ENCODE assay signal across 23 cellular contexts in the genomic region with DNA sequence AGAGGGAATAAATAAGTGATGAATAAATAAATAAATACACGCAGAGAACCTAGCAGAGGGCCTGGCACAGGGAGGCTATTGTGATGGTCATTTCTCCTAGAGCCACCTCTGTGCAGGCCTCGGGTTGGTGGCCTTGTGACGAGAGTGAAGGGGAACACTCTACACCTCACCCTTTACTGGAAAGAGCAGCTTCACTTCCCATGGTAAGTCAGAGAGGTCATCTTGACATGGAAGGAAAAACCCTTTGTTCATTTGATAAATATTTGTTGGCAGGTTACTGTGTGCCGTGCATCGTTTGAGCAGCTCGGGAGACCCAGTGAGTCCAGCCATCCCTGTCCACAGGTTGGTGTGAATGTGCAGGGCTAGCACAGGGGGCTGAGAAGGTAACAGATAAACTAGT.
DNase-seq lines count a peak whose midpoint lies in the region; ATAC-seq, FAIRE-seq and TF ChIP-seq lines count a peak whose summit lies in the region.
"Had no signal": no experiment of that assay in that cellular context is flagged by ENCODE, and none has a peak within 500 bp of the region (broad histone marks: within the 10 kb centered on the region; RNA-seq: fewer than 3 reads in every experiment).

No MANE protein-coding gene starts in this region.

- H4K8ac ChIP-seq in H1 (ENCODE audit: extremely low read depth, insufficient read depth, low read length), result no peak overlapping the region

- no peak for TF ChIP-seq EP300 in H1 (IDR thresholded peaks at IDR 0.05; ENCODE audit: borderline replicate concordance in 1 of 2, low read depth in 2 of 2, low read length in 2 of 2)

- no peak overlapping the region; the same call in 1 of the 2 replicates for H2BK15ac ChIP-seq in H1 (ENCODE audit: low read length)

- no peaks in the 10 kb centered on the region for H4K20me1 ChIP-seq in H1 (replicated peaks in 1 of 2; ENCODE audit: control insufficient read depth in 1 of 2, insufficient read depth in 2 of 2, low read length in 2 of 2)

- H3K4me1 ChIP-seq in Caco-2 (peaks cover 84% of the 10 kb centered on the region), HUES48 (ENCODE audit: control insufficient read depth, insufficient read depth, low read length) (peaks cover 21% of the 10 kb centered on the region), H1 (replicated peaks in 1 of 4; ENCODE audit: control insufficient read depth in 3 of 4, insufficient read depth in 4 of 4, low read length in 3 of 4) (peaks cover 4 to 18% (median 13%) of the 10 kb centered on the region in 4 experiments; a peak in 6 of 7 replicates)
- H3K4me1 ChIP-seq: right lobe of liver had no signal

- peak overlapping the region; percentile 34 for H3K4ac ChIP-seq in H1 (replicated peaks; ENCODE audit: insufficient read length, low read depth, low read length)

- no peak overlapping the region for H3K56ac ChIP-seq in H1 (replicated peaks; ENCODE audit: insufficient read length, low read depth, low read length)

- DNase-seq in Caco-2, result no peak
- no peak for DNase-seq in H1 (ENCODE audit: low read depth in 1 of 2, low spot score in 2 of 2)
- no peak for DNase-seq in nephron progenitor cell
- no peak for DNase-seq in T-helper 17 cell
- no peak for DNase-seq in COLO829 (ENCODE audit: low spot score)
- no peak for DNase-seq in NCI-H187 treated with DMSO at 0.1 percent for 48 hours (lab: John Stamatoyannopoulos, UW)
- DNase-seq: activated CD8-positive, alpha-beta T cell treated with anti-CD3 and anti-CD28 coated beads for 36 hours; activated naive CD4-positive, alpha-beta T cell treated with anti-CD3 and anti-CD28 coated beads, Interleukin-2, amount 10 ng/mL, durations not matched to agents 7 days and 5 days; amniotic stem cell; brain microvascular endothelial cell; CD8-positive, alpha-beta memory T cell; DMS53; hippocampal formation; OCI-M1; right lobe of liver; stimulated activated CD4-positive, alpha-beta T cell treated with anti-CD3 and anti-CD28 coated beads, Interleukin-4, amount 100 ng/mL, for 1 hour; tibial artery had no signal

- H3K36me3 ChIP-seq in Caco-2 (ENCODE audit: control insufficient read depth, insufficient read depth, low read length) (no peaks in the 10 kb centered on the region), HUES48 (ENCODE audit: control insufficient read depth, insufficient read depth, low read length) (no peaks in the 10 kb centered on the region), H1 (ENCODE audit: control insufficient read depth in 2 of 4, insufficient read depth in 4 of 4, low read length in 3 of 4) (no peaks in the 10 kb centered on the region)
- H3K36me3 ChIP-seq: brain microvascular endothelial cell, gastroesophageal sphincter, right lobe of liver, tibial artery had no signal

- H3K27ac Mint-ChIP-seq in Caco-2 (ENCODE audit: unreplicated experiment), result peak overlapping the region; percentile 86
- H3K27ac Mint-ChIP-seq in nephron progenitor cell, result peak overlapping the region; percentile 10
- no peak overlapping the region for H3K27ac Mint-ChIP-seq in T-helper 17 cell
- H3K27ac Mint-ChIP-seq: activated CD8-positive, alpha-beta T cell treated with anti-CD3 and anti-CD28 coated beads for 36 hours; activated naive CD4-positive, alpha-beta T cell treated with anti-CD3 and anti-CD28 coated beads, Interleukin-2, amount 10 ng/mL, durations not matched to agents 7 days and 5 days; CD8-positive, alpha-beta memory T cell; IgD-negative memory B cell; memory B cell had no signal

- H2BK12ac ChIP-seq in H1 (ENCODE audit: low read depth, low read length), result peak overlapping the region; percentile 97

- peak overlapping the region; percentile 39 for H2BK120ac ChIP-seq in H1 (replicated peaks; ENCODE audit: low read depth, low read length)

- TF ChIP-seq CTCF in Caco-2 (IDR thresholded peaks at IDR 0.05; ENCODE audit: insufficient read depth in 1 of 2, low read depth in 1 of 2, low read length in 1 of 2, severe bottlenecking in 1 of 2, unreplicated experiment in 1 of 2), result no peak
- TF ChIP-seq CTCF in H1 (IDR thresholded peaks at IDR 0.05; ENCODE audit: control extremely low read depth in 1 of 3, insufficient read depth in 1 of 3, low read depth in 1 of 3, low read length in 3 of 3), result no peak
- TF ChIP-seq CTCF in nephron progenitor cell (IDR thresholded peaks at IDR 0.05), result no peak

- H3K27me3 ChIP-seq in Caco-2 (replicated peaks; ENCODE audit: control insufficient read depth, insufficient read depth, low read length) (no peaks in the 10 kb centered on the region), HUES48 (ENCODE audit: control insufficient read depth, insufficient read depth, low read length) (peaks cover 4% of the 10 kb centered on the region; the same call in 1 of the 2 replicates), H1 (replicated peaks in 1 of 4; ENCODE audit: control insufficient read depth in 3 of 4, extremely low read depth in 1 of 4, insufficient read depth in 3 of 4, low read length in 3 of 4) (no peaks in the 10 kb centered on the region)
- H3K27me3 ChIP-seq: brain microvascular endothelial cell, right lobe of liver had no signal

- H3K4me3 Mint-ChIP-seq in Caco-2 (ENCODE audit: unreplicated experiment) (no peak overlapping the region), nephron progenitor cell (no peak overlapping the region), T-helper 17 cell (no peak overlapping the region)
- H3K4me3 Mint-ChIP-seq: activated CD8-positive, alpha-beta T cell treated with anti-CD3 and anti-CD28 coated beads for 36 hours; activated naive CD4-positive, alpha-beta T cell treated with anti-CD3 and anti-CD28 coated beads, Interleukin-2, amount 10 ng/mL, durations not matched to agents 7 days and 5 days; CD8-positive, alpha-beta memory T cell; IgD-negative memory B cell; memory B cell had no signal

- WGBS in H1 (ENCODE audit: extremely low coverage in 1 of 2, insufficient coverage in 1 of 2, insufficient read length in 1 of 2, insufficient replicate concordance in 2 of 2, low coverage in 1 of 2, low lambda C conversion rate in 2 of 2, missing lambda C conversion rate in 1 of 2), 2 experiments, result 79% methylated on average over 6 of the region's 6 CpGs; no CpG with 5 or more reads in 1 of the 2 experiments

- intact Hi-C loops in Caco-2 (cut with micrococcal nuclease; ENCODE audit: unreplicated experiment), result loop anchor here (1.0 kb wide), 4 partner anchors 11 to 71 kb away; no protein-coding TSS in a partner anchor

- H3K27ac ChIP-seq in HUES48 (ENCODE audit: low read depth, low read length), result peak overlapping the region; percentile 85
- H3K27ac ChIP-seq in H1 (ENCODE audit: low read depth, low read length), result no peak overlapping the region
- H3K27ac ChIP-seq: right lobe of liver, tibial artery had no signal

- TF ChIP-seq RAD21 in H1 (IDR thresholded peaks at IDR 0.05 in 1 of 2, conservative IDR thresholded peaks at IDR 0.05 in 1 of 2; ENCODE audit: low read depth in 2 of 2, low read length in 2 of 2), result no peak

- no TSS peak for BruUV-seq in Caco-2 (replicated peaks; lab: Mats Ljungman, UMichigan)

- H3K4me3 ChIP-seq in Caco-2 (ENCODE audit: low read depth, low read length) (no peak overlapping the region), HUES48 (ENCODE audit: low read depth, low read length) (no peak overlapping the region), H1 (ENCODE audit: extremely low read depth in 1 of 4, insufficient read depth in 2 of 4, low read depth in 3 of 4, low read length in 4 of 4) (no peak overlapping the region)
- H3K4me3 ChIP-seq: gastroesophageal sphincter, right lobe of liver, tibial artery had no signal

- H3K4me1 Mint-ChIP-seq in Caco-2 (ENCODE audit: low read depth, unreplicated experiment) (peaks cover 62% of the 10 kb centered on the region), nephron progenitor cell (peaks cover 54% of the 10 kb centered on the region), T-helper 17 cell (peaks cover 2% of the 10 kb centered on the region)
- H3K4me1 Mint-ChIP-seq: activated naive CD4-positive, alpha-beta T cell treated with anti-CD3 and anti-CD28 coated beads, Interleukin-2, amount 10 ng/mL, durations not matched to agents 7 days and 5 days; CD8-positive, alpha-beta memory T cell; IgD-negative memory B cell; memory B cell had no signal

- H3K36me3 Mint-ChIP-seq in Caco-2 (ENCODE audit: insufficient read depth, unreplicated experiment), result peaks cover 11% of the 10 kb centered on the region
- no peaks in the 10 kb centered on the region for H3K36me3 Mint-ChIP-seq in nephron progenitor cell (ENCODE audit: low read depth)
- H3K36me3 Mint-ChIP-seq in T-helper 17 cell (ENCODE audit: low read depth), result peaks cover 2% of the 10 kb centered on the region
- H3K36me3 Mint-ChIP-seq: activated naive CD4-positive, alpha-beta T cell treated with anti-CD3 and anti-CD28 coated beads, Interleukin-2, amount 10 ng/mL, durations not matched to agents 7 days and 5 days; CD8-positive, alpha-beta memory T cell; IgD-negative memory B cell; memory B cell had no signal

- H3K27me3 Mint-ChIP-seq in Caco-2 (ENCODE audit: insufficient read depth, unreplicated experiment), result no peaks in the 10 kb centered on the region
- H3K27me3 Mint-ChIP-seq in nephron progenitor cell (ENCODE audit: low read depth, poor library complexity), result peaks cover 5% of the 10 kb centered on the region
- peaks cover 49% of the 10 kb centered on the region for H3K27me3 Mint-ChIP-seq in T-helper 17 cell

- H2BK5ac ChIP-seq in H1 (ENCODE audit: low read depth, low read length), result peak overlapping the region; percentile 84; the same call in 1 of the 2 replicates

- H3K79me2 ChIP-seq in H1 (ENCODE audit: control insufficient read depth in 1 of 2, insufficient read depth in 2 of 2, low read length in 2 of 2), result no peaks in the 10 kb centered on the region

- H3K9ac ChIP-seq in HUES48 (ENCODE audit: low read depth, low read length), result no peak overlapping the region
- no peak overlapping the region for H3K9ac ChIP-seq in H1 (replicated peaks in 1 of 4; ENCODE audit: extremely low read depth in 1 of 4, low read depth in 3 of 4, low read length in 3 of 4)

- no peak overlapping the region for H3K14ac ChIP-seq in H1 (ENCODE audit: insufficient read length)

- H3K23me2 ChIP-seq in H1 (ENCODE audit: low read depth, low read length), result no peaks in the 10 kb centered on the region

- ATAC-seq in T-helper 17 cell (no peak), HG02840 (IDR thresholded peaks at IDR 0.05; ENCODE audit: low FRiP score, unreplicated experiment) (no peak)
- ATAC-seq: activated CD8-positive, alpha-beta T cell treated with anti-CD3 and anti-CD28 coated beads for 36 hours; gastroesophageal sphincter had no signal

- no peaks in the 10 kb centered on the region for H3K9me3 Mint-ChIP-seq in Caco-2 (ENCODE audit: unreplicated experiment)
- H3K9me3 Mint-ChIP-seq in nephron progenitor cell, result no peaks in the 10 kb centered on the region
- H3K9me3 Mint-ChIP-seq: activated CD8-positive, alpha-beta T cell treated with anti-CD3 and anti-CD28 coated beads for 36 hours; activated naive CD4-positive, alpha-beta T cell treated with anti-CD3 and anti-CD28 coated beads, Interleukin-2, amount 10 ng/mL, durations not matched to agents 7 days and 5 days; CD8-positive, alpha-beta memory T cell; IgD-negative memory B cell; memory B cell had no signal

- H4K5ac ChIP-seq in H1 (ENCODE audit: insufficient read length, low read depth, low read length), result no peak overlapping the region

- no peak overlapping the region for H2AFZ ChIP-seq in H1 (ENCODE audit: low read length)

- H3K18ac ChIP-seq in H1 (ENCODE audit: extremely low read depth, low read length), result peak overlapping the region; percentile 26; the same call in 1 of the 2 replicates

- no peaks in the 10 kb centered on the region for H3K9me3 ChIP-seq in Caco-2
- H3K9me3 ChIP-seq in HUES48 (ENCODE audit: control insufficient read depth, insufficient read depth, low read length), result no peaks in the 10 kb centered on the region
- no peaks in the 10 kb centered on the region for H3K9me3 ChIP-seq in H1 (ENCODE audit: insufficient read depth in 2 of 2, low read depth in 1 of 2, low read length in 1 of 2)
- no peaks in the 10 kb centered on the region for H3K9me3 ChIP-seq in T-helper 17 cell (ENCODE audit: control insufficient read depth, low read length, poor library complexity, severe bottlenecking)
- H3K9me3 ChIP-seq: gastroesophageal sphincter, right lobe of liver, tibial artery had no signal

- CTCF ChIA-PET in Caco-2 (lab: Charles Lee), result interaction anchor here (1.1 to 2.4 kb wide), 8 partner anchors 12 to 114 kb away, joined by 3 to 34 read pairs (median 10); no protein-coding TSS in a partner anchor
- CTCF ChIA-PET in H1 (lab: Charles Lee; ENCODE audit: partially characterized antibody), result interaction anchor here (1.1 to 11.7 kb wide), 14 partner anchors 10 to 104 kb away, joined by 3 to 93 read pairs (median 12); no protein-coding TSS in a partner anchor

- FAIRE-seq in H1 (lab: Jason Lieb, UNC), result no peak
- FAIRE-seq: GM12892 had no signal

- H4K91ac ChIP-seq in H1 (replicated peaks; ENCODE audit: insufficient read length, low read length), result peak overlapping the region; percentile 6

- no peak overlapping the region for H3K23ac ChIP-seq in H1 (ENCODE audit: insufficient read length)

- H3K4me2 ChIP-seq in H1 (ENCODE audit: insufficient read depth in 1 of 2, low read depth in 2 of 2, low read length in 2 of 2), result 0 out of 4 replicates have a peak overlapping the region, but pooled peaks of 1 of the 2 experiments have one; percentile 16

- POLR2A ChIA-PET in Caco-2 (lab: Charles Lee), result interaction anchor here (1.4 to 2.0 kb wide), 3 partner anchors 12 to 26 kb away, joined by 12 to 16 read pairs (median 13); no protein-coding TSS in a partner anchor
- POLR2A ChIA-PET in H1 (lab: Charles Lee; ENCODE audit: partially characterized antibody), result interaction anchor here (1.3 to 6.5 kb wide), 9 partner anchors 19 to 131 kb away, joined by 3 to 57 read pairs (median 4); a partner anchor contains a TSS

- H3K79me1 ChIP-seq in H1 (ENCODE audit: low read depth, low read length), result no peaks in the 10 kb centered on the region

- H2BK20ac ChIP-seq in H1 (ENCODE audit: low read length), result peak overlapping the region; percentile 97; the same call in 1 of the 2 replicates

- peak overlapping the region; percentile 30 for H2AK5ac ChIP-seq in H1 (ENCODE audit: low read depth, low read length)

- TF ChIP-seq POLR2A in H1 (IDR thresholded peaks at IDR 0.05; ENCODE audit: control extremely low read depth in 1 of 2, low read depth in 2 of 2, low read length in 2 of 2), result no peak
